In the genomic region with DNA sequence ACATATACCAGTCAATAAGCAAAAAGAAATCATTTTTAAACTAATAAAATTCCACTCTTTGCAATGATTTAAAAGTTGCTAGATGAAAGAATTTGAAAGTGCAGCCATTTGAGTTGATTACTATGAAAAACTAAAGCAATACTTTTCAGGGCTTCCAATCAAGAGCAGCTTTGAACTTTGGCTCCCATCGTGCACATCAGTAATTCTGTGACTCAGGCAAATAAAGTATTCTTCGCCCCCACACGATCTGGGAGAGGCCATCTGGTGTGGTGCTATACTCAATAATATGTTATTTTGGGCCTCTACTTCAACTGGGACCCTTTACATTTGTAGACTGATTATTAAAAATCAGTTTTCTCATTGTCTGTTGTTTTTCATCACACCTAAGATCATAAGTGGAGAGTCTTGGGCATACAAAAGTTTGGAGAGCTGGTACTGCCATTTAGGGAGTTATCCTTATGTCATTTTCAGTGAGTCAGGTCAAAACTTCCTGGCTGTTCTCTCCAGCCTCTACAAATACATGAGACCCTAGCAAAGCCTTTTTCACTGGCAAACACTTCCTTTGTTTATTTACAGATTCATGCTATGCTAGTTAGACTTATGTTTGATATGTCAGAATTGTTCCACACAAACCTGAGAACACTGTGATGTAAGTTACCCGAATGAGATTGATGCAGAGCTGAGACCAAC, we compare ENCODE assay signal across 19 cellular contexts.
"Had no signal": no experiment of that assay in that cellular context is flagged by ENCODE, and none has a peak within 500 bp of the region (broad histone marks: within the 10 kb centered on the region; RNA-seq: fewer than 3 reads in every experiment).

No MANE protein-coding gene starts in this region.

- H3K9me3 ChIP-seq: left ventricle myocardium inferior, prostate gland, right lobe of liver had no signal

- H3K4me1 ChIP-seq: foreskin keratinocyte, left ventricle myocardium inferior, prostate gland, right lobe of liver had no signal

- DNase-seq: activated CD4-positive, alpha-beta T cell treated with anti-CD3 and anti-CD28 coated beads for 48 hours; activated CD8-positive, alpha-beta memory T cell treated with anti-CD3 and anti-CD28 coated beads for 24 hours; activated naive CD4-positive, alpha-beta T cell treated with anti-CD3 and anti-CD28 coated beads, Interleukin-2, amount 10 ng/mL, durations not matched to agents 7 days and 5 days; amniotic stem cell; cerebellar nuclear complex; foreskin keratinocyte; head of caudate nucleus; islet precursor cell; left ventricle myocardium inferior; mesendoderm; nephron progenitor cell; right lobe of liver; stimulated activated CD4-positive, alpha-beta T cell treated with anti-CD3 and anti-CD28 coated beads, Interleukin-2, amount 100 ng/mL, for 24 hours; stimulated activated naive CD4-positive, alpha-beta T cell; substantia nigra; trophoblast cell had no signal

- H3K27ac ChIP-seq: foreskin keratinocyte, left ventricle myocardium inferior, prostate gland, right lobe of liver had no signal

- ATAC-seq: activated T-helper 17 cell treated with anti-CD3 and anti-CD28 coated beads, Interleukin-2, amount 50 U/mL, for 72 hours; foreskin keratinocyte; right lobe of liver; WTC11 had no signal

- H3K36me3 ChIP-seq: left ventricle myocardium inferior, prostate gland, right lobe of liver had no signal

- H3K27me3 ChIP-seq: foreskin keratinocyte, right lobe of liver had no signal

- H3K4me3 ChIP-seq: left ventricle myocardium inferior, prostate gland, right lobe of liver had no signal
